Comparison of ENCODE assay signal across 28 cellular contexts in the genomic region with DNA sequence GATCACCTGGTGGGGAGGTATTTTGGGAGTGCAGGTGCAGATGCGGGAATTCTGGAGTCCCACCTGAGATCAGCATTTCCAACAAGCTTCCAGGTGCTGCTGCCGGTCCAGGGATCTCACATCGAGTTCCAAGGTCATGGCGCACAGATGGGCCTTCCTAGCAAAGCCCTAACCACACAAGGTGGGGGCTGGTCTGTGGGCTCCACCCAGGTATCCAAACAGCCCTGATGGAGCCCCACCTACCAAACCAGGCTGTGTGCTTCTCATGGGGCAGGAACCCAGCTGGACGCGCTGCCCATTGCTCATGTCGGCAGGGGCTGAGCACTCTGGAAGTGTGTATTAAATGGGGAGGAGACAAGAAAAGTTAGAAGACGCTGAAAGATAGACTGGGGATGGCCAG. TPM values are rescaled to one million over a fixed set of nuclear protein-coding genes. Genes with fewer than 3 reads are reported as not detected.
DNase-seq lines count a peak whose midpoint lies in the region; ATAC-seq, FAIRE-seq and TF ChIP-seq lines count a peak whose summit lies in the region.
"Had no signal": no experiment of that assay in that cellular context is flagged by ENCODE, and none has a peak within 500 bp of the region (broad histone marks: within the 10 kb centered on the region; RNA-seq: fewer than 3 reads in every experiment).

No MANE protein-coding gene starts in this region.

- H3K27me3 Mint-ChIP-seq in progenitor cell of endocrine pancreas (peaks cover 24% of the 10 kb centered on the region), glutamatergic neuron (ENCODE audit: unreplicated experiment) (peaks cover 3% of the 10 kb centered on the region)
- H3K27me3 Mint-ChIP-seq: CD4-positive, CD25-positive, alpha-beta regulatory T cell had no signal

- DNase-seq in body of pancreas, result peak; percentile 46 to 67 (median 60)
- DNase-seq in pancreas, result peak in 4 of 6 donors; percentile 48 to 72 (median 56)
- no peak for DNase-seq in progenitor cell of endocrine pancreas (ENCODE audit: low spot score, unreplicated experiment)
- DNase-seq in NCI-H524 treated with DMSO at 0.1 percent for 48 hours (lab: John Stamatoyannopoulos, UW), result no peak
- DNase-seq in NCI-H774 (lab: John Stamatoyannopoulos, UW), result no peak
- no peak for DNase-seq in glutamatergic neuron
- no peak for DNase-seq in activated CD4-positive, alpha-beta T cell treated with anti-CD3 and anti-CD28 coated beads for 48 hours
- DNase-seq: 8988T; ACHN; BE2C; C1 segment of cervical spinal cord; CD4-positive, alpha-beta memory T cell; CD4-positive, CD25-positive, alpha-beta regulatory T cell; CD8-positive, alpha-beta memory T cell; COR-L47; DMS 273 treated with DMSO at 0.1 percent for 48 hours; DMS153; DMS53; DMS79; DND-41; EL; GDM1 had no signal

- TF ChIP-seq CTCF in body of pancreas (IDR thresholded peaks at IDR 0.05), result no peak
- no peak for TF ChIP-seq CTCF in pancreas (IDR thresholded peaks at IDR 0.05)
- no peak for TF ChIP-seq CTCF in progenitor cell of endocrine pancreas (IDR thresholded peaks at IDR 0.05; ENCODE audit: unreplicated experiment)
- TF ChIP-seq CTCF in glutamatergic neuron (IDR thresholded peaks at IDR 0.05; ENCODE audit: partially characterized antibody, unreplicated experiment), result no peak

- H3K36me3 ChIP-seq in body of pancreas (replicated peaks in 1 of 2; ENCODE audit: insufficient read depth in 1 of 2, low read depth in 2 of 2), result no peaks in the 10 kb centered on the region
- H3K36me3 ChIP-seq in pancreas, result no peaks in the 10 kb centered on the region
- H3K36me3 ChIP-seq: BE2C, BLaER1 had no signal

- H3K4me3 Mint-ChIP-seq in progenitor cell of endocrine pancreas (ENCODE audit: low read depth), result no peak overlapping the region
- no peak overlapping the region for H3K4me3 Mint-ChIP-seq in glutamatergic neuron (ENCODE audit: unreplicated experiment)
- H3K4me3 Mint-ChIP-seq: CD14-positive monocyte; CD4-positive, CD25-positive, alpha-beta regulatory T cell; CD8-positive, alpha-beta memory T cell had no signal

- no peaks in the 10 kb centered on the region for H3K9me3 Mint-ChIP-seq in progenitor cell of endocrine pancreas (ENCODE audit: low read depth)
- H3K9me3 Mint-ChIP-seq in glutamatergic neuron (ENCODE audit: unreplicated experiment), result no peaks in the 10 kb centered on the region
- H3K9me3 Mint-ChIP-seq: CD14-positive monocyte; CD4-positive, alpha-beta memory T cell; CD4-positive, CD25-positive, alpha-beta regulatory T cell; CD8-positive, alpha-beta memory T cell had no signal

- H3K9me3 ChIP-seq in body of pancreas, result no peaks in the 10 kb centered on the region
- H3K9me3 ChIP-seq in pancreas, result no peaks in the 10 kb centered on the region
- H3K9me3 ChIP-seq: BE2C, BLaER1 had no signal

- H3K36me3 Mint-ChIP-seq in progenitor cell of endocrine pancreas (ENCODE audit: insufficient read depth) (no peaks in the 10 kb centered on the region), glutamatergic neuron (ENCODE audit: unreplicated experiment) (no peaks in the 10 kb centered on the region)
- H3K36me3 Mint-ChIP-seq: CD14-positive monocyte; CD4-positive, alpha-beta memory T cell; CD4-positive, CD25-positive, alpha-beta regulatory T cell; CD8-positive, alpha-beta memory T cell had no signal

- TF ChIP-seq POLR2A in body of pancreas (IDR thresholded peaks at IDR 0.05), result no peak

- FAIRE-seq in pancreas (lab: Jason Lieb, UNC), result no peak
- FAIRE-seq: A204.1, GM12878, GM12892, GM18507 had no signal

- H3K27ac ChIP-seq in body of pancreas (peak overlapping the region in 1 of 4 donors; percentile 25), pancreas (no peak overlapping the region)
- H3K27ac ChIP-seq: BLaER1 had no signal

- H3K4me1 Mint-ChIP-seq in progenitor cell of endocrine pancreas (ENCODE audit: low read depth), result peaks cover 2% of the 10 kb centered on the region
- no peaks in the 10 kb centered on the region for H3K4me1 Mint-ChIP-seq in glutamatergic neuron (ENCODE audit: low read depth, unreplicated experiment)
- H3K4me1 Mint-ChIP-seq: CD14-positive monocyte; CD4-positive, alpha-beta memory T cell; CD4-positive, CD25-positive, alpha-beta regulatory T cell; CD8-positive, alpha-beta memory T cell had no signal

- H3K27me3 ChIP-seq in body of pancreas, result no peaks in the 10 kb centered on the region
- no peaks in the 10 kb centered on the region for H3K27me3 ChIP-seq in pancreas
- H3K27me3 ChIP-seq: BE2C, BLaER1 had no signal

- WGBS in body of pancreas, 2 donors, result 36 to 52% methylated on average over 8 of the region's 8 CpGs
- 47 to 56% methylated on average over 8 of the region's 8 CpGs for WGBS in pancreas, 2 donors

- H3K4me3 ChIP-seq in body of pancreas, result no peak overlapping the region
- no peak overlapping the region for H3K4me3 ChIP-seq in pancreas
- H3K4me3 ChIP-seq: BLaER1, GM12878 had no signal

- H3K4me1 ChIP-seq in body of pancreas, result peaks cover 35% of the 10 kb centered on the region
- peaks cover 12 to 17% (median 13%) of the 10 kb centered on the region in 3 donors for H3K4me1 ChIP-seq in pancreas
- H3K4me1 ChIP-seq: BE2C, BLaER1 had no signal

- intact Hi-C loops in body of pancreas (cut with DNase I) (no loop called here), pancreas (cut with DNase I) (no loop called here)

- H3K27ac Mint-ChIP-seq in progenitor cell of endocrine pancreas (peak overlapping the region; percentile 83), glutamatergic neuron (ENCODE audit: unreplicated experiment) (no peak overlapping the region)
- H3K27ac Mint-ChIP-seq: CD4-positive, CD25-positive, alpha-beta regulatory T cell; CD8-positive, alpha-beta memory T cell had no signal

- ATAC-seq in body of pancreas (peak; percentile 57), pancreas (peak in 3 of 4 donors; percentile 52 to 68 (median 62))
- ATAC-seq: GM12878 had no signal

RNA-seq across cellular contexts. Expression of a gene that starts 35.0 kb away (rescaled TPM):
- total RNA-seq in body of pancreas (10 to 100 TPM; 26.5 to 36.9 TPM), pancreas (10 to 100 TPM; 18.4 to 42.1 (median 25.6) TPM), progenitor cell of endocrine pancreas (14.8 and 14.9 TPM in 2 replicates), glutamatergic neuron (ENCODE audit: unreplicated experiment) (3.2 TPM)
- polyA plus RNA-seq in pancreas, result 10 to 100 TPM; 18.2 to 28.2 TPM
- total RNA-seq: CD4-positive, CD25-positive, alpha-beta regulatory T cell had no signal
- polyA plus RNA-seq: CD4-positive, alpha-beta memory T cell; CD4-positive, CD25-positive, alpha-beta regulatory T cell; CD8-positive, alpha-beta memory T cell had no signal

Comparison
In these comparisons a context has a peak if more than half of its experiments do, and no peak if none do; other contexts are left out.
1. DNase-seq: peak in body of pancreas (4 of 4) and pancreas (4 of 6); none in progenitor cell of endocrine pancreas (single experiment), NCI-H524 treated with DMSO at 0.1 percent for 48 hours (single experiment), NCI-H774 (single experiment), glutamatergic neuron (single experiment) and activated CD4-positive, alpha-beta T cell treated with anti-CD3 and anti-CD28 coated beads for 48 hours (single experiment).